ENCODE assay signal across 20 cellular contexts in genomic region chr17:70181866-70182265, GRCh38. TPM values are rescaled to one million over a fixed set of nuclear protein-coding genes. Genes with fewer than 3 reads are reported as not detected.
DNase-seq lines count a peak whose midpoint lies in the region; ATAC-seq and TF ChIP-seq lines count a peak whose summit lies in the region.
"Had no signal": no experiment of that assay in that cellular context is flagged by ENCODE, and none has a peak within 500 bp of the region (broad histone marks: within the 10 kb centered on the region; RNA-seq: fewer than 3 reads in every experiment).

No MANE protein-coding gene starts in this region.

- no peak overlapping the region for H3K4me3 Mint-ChIP-seq in natural killer cell
- H3K4me3 Mint-ChIP-seq: CD8-positive, alpha-beta T cell had no signal

- H3K27ac Mint-ChIP-seq in natural killer cell: no peak overlapping the region
- H3K27ac Mint-ChIP-seq: CD8-positive, alpha-beta T cell had no signal

- H3K9me3 ChIP-seq in SK-N-SH: no peaks in the 10 kb centered on the region
- H3K9me3 ChIP-seq in gastrocnemius medialis: no peaks in the 10 kb centered on the region
- no peaks in the 10 kb centered on the region for H3K9me3 ChIP-seq in tibial nerve
- H3K9me3 ChIP-seq: SJSA1 had no signal

- 0 out of 2 replicates have a peak overlapping the region, but pooled peaks have one; percentile 14 for H3K4me2 ChIP-seq in SK-N-SH

- no peaks in the 10 kb centered on the region for H3K4me1 Mint-ChIP-seq in natural killer cell

- H3K36me3 ChIP-seq in SK-N-SH (replicated peaks in 1 of 2; ENCODE audit: control insufficient read depth in 1 of 2, insufficient read depth in 2 of 2, low read length in 1 of 2): no peaks in the 10 kb centered on the region
- H3K36me3 ChIP-seq in gastrocnemius medialis: no peaks in the 10 kb centered on the region
- H3K36me3 ChIP-seq in tibial nerve: no peaks in the 10 kb centered on the region
- H3K36me3 ChIP-seq: SJSA1 had no signal

- ATAC-seq in SK-N-SH treated with all-trans-retinoic acid at 6 μM for 48 hours: no peak
- ATAC-seq in gastrocnemius medialis: no peak
- no peak for ATAC-seq in natural killer cell
- ATAC-seq: CD8-positive, alpha-beta T cell had no signal

- H3K27me3 Mint-ChIP-seq in natural killer cell (ENCODE audit: low read depth in 2 of 2): peaks cover 0 to 6% of the 10 kb centered on the region in 2 donors

- no peak for DNase-seq in SK-N-SH
- DNase-seq in LHCN-M2 (ENCODE audit: low read depth): peak; percentile 35
- peak; percentile 31 for DNase-seq in fibroblast of mammary gland (ENCODE audit: low read depth)
- no peak for DNase-seq in gastrocnemius medialis
- DNase-seq in natural killer cell: no peak
- no peak for DNase-seq in tibial nerve (ENCODE audit: low spot score in 2 of 2)
- no peak for DNase-seq in HK-2 (ENCODE audit: unreplicated experiment)
- DNase-seq: CD8-positive, alpha-beta T cell; DND-41; GOT3; NCI-H1417 treated with DMSO at 0.1 percent for 48 hours; NCI-H1930; NCI-H2171; NCI-H446 treated with DMSO at 0.1 percent for 48 hours; NCI-H748 treated with DMSO at 0.1 percent for 48 hours; OCI-M1; RPMI8226 had no signal

- no peak overlapping the region for H2AFZ ChIP-seq in SK-N-SH (ENCODE audit: low read depth)

- no peaks in the 10 kb centered on the region for H4K20me1 ChIP-seq in SK-N-SH (ENCODE audit: insufficient read depth)

- no peak overlapping the region for H3K9ac ChIP-seq in SK-N-SH

- TF ChIP-seq EP300 in SK-N-SH (IDR thresholded peaks at IDR 0.05; ENCODE audit: borderline replicate concordance in 1 of 2, low read depth in 1 of 2, low read length in 1 of 2) (no peak), tibial nerve (IDR thresholded peaks at IDR 0.05) (no peak)

- POLR2A ChIA-PET in SK-N-SH (lab: Yijun Ruan, JAX): interaction anchor here (0.7 kb wide), 1 partner anchor 137 kb away, joined by 3 read pairs; no protein-coding TSS in a partner anchor

- H3K4me1 ChIP-seq in SK-N-SH (ENCODE audit: control insufficient read depth in 1 of 2, insufficient read depth in 2 of 2, low read depth in 1 of 2, low read length in 1 of 2) (peaks cover 2 to 11% of the 10 kb centered on the region in 2 experiments; a peak in 1 of 4 replicates), gastrocnemius medialis (peaks cover 85 to 90% of the 10 kb centered on the region in 2 donors), tibial nerve (no peaks in the 10 kb centered on the region)
- H3K4me1 ChIP-seq: SJSA1 had no signal

- no peak for TF ChIP-seq RAD21 in SK-N-SH (IDR thresholded peaks at IDR 0.05; ENCODE audit: low read length)

- intact Hi-C loops in gastrocnemius medialis (cut with DNase I; ENCODE audit: low total_unique reads): loop anchor here (1.0 kb wide), 1 partner anchor 9 kb away; no protein-coding TSS in a partner anchor
- intact Hi-C loops in natural killer cell (cut with micrococcal nuclease): no loop called here

- peaks cover 0 to 2% of the 10 kb centered on the region in 2 donors for H3K9me3 Mint-ChIP-seq in natural killer cell
- H3K9me3 Mint-ChIP-seq: CD8-positive, alpha-beta T cell had no signal

- H3K27ac ChIP-seq in SK-N-SH (ENCODE audit: low read depth in 2 of 2, low read length in 1 of 2): no peak overlapping the region
- peak overlapping the region; percentile 70 to 97 (median 84) for H3K27ac ChIP-seq in gastrocnemius medialis
- H3K27ac ChIP-seq in tibial nerve: no peak overlapping the region
- H3K27ac ChIP-seq: 22Rv1, SJSA1 had no signal

- no peaks in the 10 kb centered on the region for H3K79me2 ChIP-seq in SK-N-SH (ENCODE audit: insufficient read depth)

- CTCF ChIA-PET in SK-N-SH (lab: Yijun Ruan, JAX): interaction anchor here (1.0 to 1.3 kb wide), 2 partner anchors 13 to 371 kb away, joined by 4 to 8 read pairs; no protein-coding TSS in a partner anchor

- H3K27me3 ChIP-seq in SK-N-SH (ENCODE audit: insufficient read depth): no peaks in the 10 kb centered on the region
- no peaks in the 10 kb centered on the region for H3K27me3 ChIP-seq in gastrocnemius medialis
- no peaks in the 10 kb centered on the region for H3K27me3 ChIP-seq in tibial nerve

- H3K4me3 ChIP-seq in SK-N-SH (ENCODE audit: low read depth in 2 of 2, low read length in 1 of 2): no peak overlapping the region
- H3K4me3 ChIP-seq in fibroblast of mammary gland (ENCODE audit: control insufficient read depth, low read depth, low read length): no peak overlapping the region
- H3K4me3 ChIP-seq in gastrocnemius medialis: peak overlapping the region in 1 of 4 donors; percentile 24
- H3K4me3 ChIP-seq in tibial nerve: no peak overlapping the region
- H3K4me3 ChIP-seq: SJSA1 had no signal

- 73% methylated on average over 3 of the region's 3 CpGs for WGBS in SK-N-SH (ENCODE audit: low lambda C conversion rate)
- 87 to 91% methylated on average over 3 of the region's 3 CpGs for WGBS in tibial nerve, 2 donors

- H3K9me2 ChIP-seq in SK-N-SH: no peaks in the 10 kb centered on the region

- peaks cover 6% of the 10 kb centered on the region for H3F3A ChIP-seq in SK-N-SH (replicated peaks; ENCODE audit: insufficient read depth)

- in situ Hi-C loops in gastrocnemius medialis (cut with MboI; ENCODE audit: low sequenced_read_pairs in 4 of 4): no loop called here

- TF ChIP-seq POLR2A in gastrocnemius medialis (IDR thresholded peaks at IDR 0.05) (no peak), tibial nerve (IDR thresholded peaks at IDR 0.05) (no peak)

- H3K36me3 Mint-ChIP-seq in natural killer cell: no peaks in the 10 kb centered on the region
- H3K36me3 Mint-ChIP-seq: CD8-positive, alpha-beta T cell had no signal

- TF ChIP-seq CTCF in SK-N-SH (IDR thresholded peaks at IDR 0.05): no peak
- TF ChIP-seq CTCF in fibroblast of mammary gland (conservative IDR thresholded peaks at IDR 0.05; ENCODE audit: control insufficient read depth, insufficient read depth, low read depth, low read length): no peak
- no peak for TF ChIP-seq CTCF in gastrocnemius medialis (IDR thresholded peaks at IDR 0.05 in 4 of 5, conservative IDR thresholded peaks at IDR 0.05 in 1 of 5)
- TF ChIP-seq CTCF in natural killer cell (IDR thresholded peaks at IDR 0.05): no peak
- TF ChIP-seq CTCF in tibial nerve (IDR thresholded peaks at IDR 0.05): no peak

TF ChIP-seq in SK-N-SH, 30 proteins besides CTCF, POLR2A, EP300 and RAD21:
- TF ChIP-seq GABPA (IDR thresholded peaks at IDR 0.05; ENCODE audit: low read depth): no peak
- 0 out of 2 replicates have a peak, but pooled peaks have one; percentile 7 for TF ChIP-seq FOSL2 (IDR thresholded peaks at IDR 0.05; ENCODE audit: borderline replicate concordance, low read depth)

TF ChIP-seq in SK-N-SH treated with all-trans-retinoic acid at 6 μM for 48 hours, 23 proteins besides CTCF, POLR2A, EP300 and RAD21 (continues in another document):
- TF ChIP-seq, protein P1, sequence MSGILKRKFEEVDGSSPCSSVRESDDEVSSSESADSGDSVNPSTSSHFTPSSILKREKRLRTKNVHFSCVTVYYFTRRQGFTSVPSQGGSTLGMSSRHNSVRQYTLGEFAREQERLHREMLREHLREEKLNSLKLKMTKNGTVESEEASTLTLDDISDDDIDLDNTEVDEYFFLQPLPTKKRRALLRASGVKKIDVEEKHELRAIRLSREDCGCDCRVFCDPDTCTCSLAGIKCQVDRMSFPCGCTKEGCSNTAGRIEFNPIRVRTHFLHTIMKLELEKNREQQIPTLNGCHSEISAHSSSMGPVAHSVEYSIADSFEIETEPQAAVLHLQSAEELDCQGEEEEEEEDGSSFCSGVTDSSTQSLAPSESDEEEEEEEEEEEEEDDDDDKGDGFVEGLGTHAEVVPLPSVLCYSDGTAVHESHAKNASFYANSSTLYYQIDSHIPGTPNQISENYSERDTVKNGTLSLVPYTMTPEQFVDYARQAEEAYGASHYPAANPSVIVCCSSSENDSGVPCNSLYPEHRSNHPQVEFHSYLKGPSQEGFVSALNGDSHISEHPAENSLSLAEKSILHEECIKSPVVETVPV (CRISPR knock-in tag; IDR thresholded peaks at IDR 0.05): no peak
- no peak for TF ChIP-seq RARB (CRISPR knock-in tag; IDR thresholded peaks at IDR 0.05)
- TF ChIP-seq, protein P2, sequence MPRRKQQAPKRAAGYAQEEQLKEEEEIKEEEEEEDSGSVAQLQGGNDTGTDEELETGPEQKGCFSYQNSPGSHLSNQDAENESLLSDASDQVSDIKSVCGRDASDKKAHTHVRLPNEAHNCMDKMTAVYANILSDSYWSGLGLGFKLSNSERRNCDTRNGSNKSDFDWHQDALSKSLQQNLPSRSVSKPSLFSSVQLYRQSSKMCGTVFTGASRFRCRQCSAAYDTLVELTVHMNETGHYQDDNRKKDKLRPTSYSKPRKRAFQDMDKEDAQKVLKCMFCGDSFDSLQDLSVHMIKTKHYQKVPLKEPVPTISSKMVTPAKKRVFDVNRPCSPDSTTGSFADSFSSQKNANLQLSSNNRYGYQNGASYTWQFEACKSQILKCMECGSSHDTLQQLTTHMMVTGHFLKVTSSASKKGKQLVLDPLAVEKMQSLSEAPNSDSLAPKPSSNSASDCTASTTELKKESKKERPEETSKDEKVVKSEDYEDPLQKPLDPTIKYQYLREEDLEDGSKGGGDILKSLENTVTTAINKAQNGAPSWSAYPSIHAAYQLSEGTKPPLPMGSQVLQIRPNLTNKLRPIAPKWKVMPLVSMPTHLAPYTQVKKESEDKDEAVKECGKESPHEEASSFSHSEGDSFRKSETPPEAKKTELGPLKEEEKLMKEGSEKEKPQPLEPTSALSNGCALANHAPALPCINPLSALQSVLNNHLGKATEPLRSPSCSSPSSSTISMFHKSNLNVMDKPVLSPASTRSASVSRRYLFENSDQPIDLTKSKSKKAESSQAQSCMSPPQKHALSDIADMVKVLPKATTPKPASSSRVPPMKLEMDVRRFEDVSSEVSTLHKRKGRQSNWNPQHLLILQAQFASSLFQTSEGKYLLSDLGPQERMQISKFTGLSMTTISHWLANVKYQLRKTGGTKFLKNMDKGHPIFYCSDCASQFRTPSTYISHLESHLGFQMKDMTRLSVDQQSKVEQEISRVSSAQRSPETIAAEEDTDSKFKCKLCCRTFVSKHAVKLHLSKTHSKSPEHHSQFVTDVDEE (CRISPR knock-in tag; IDR thresholded peaks at IDR 0.05): no peak

RNA-seq across cellular contexts. Expression of gene KCNJ2, which starts 12.5 kb away (rescaled TPM):
- 0.18 and 0.21 TPM in 2 replicates for polyA plus RNA-seq in SK-N-SH (2012; rRNA removed)
- 0.20 and 0.22 TPM in 2 replicates for polyA plus RNA-seq in SK-N-SH (2012; cell fraction: cytosol; rRNA removed)
- 0.08 and 0.25 TPM in 2 replicates for polyA plus RNA-seq in SK-N-SH (2012; cell fraction: nucleus; rRNA removed)
- 2.6 and 3.6 TPM in 2 replicates for total RNA-seq in LHCN-M2 (2014; rRNA removed)
- polyA plus RNA-seq in LHCN-M2 (2012): 0.78 TPM
- 10 to 100 TPM in 2 of 4 donors, 1 to 10 TPM in 2; 7.3 to 18.9 (median 10.6) TPM for total RNA-seq in gastrocnemius medialis
- total RNA-seq in natural killer cell: 1 to 10 TPM in 1 of 3 donors, under 1 TPM in 1, not detected in 1; 0.14 to 2.5 TPM
- total RNA-seq in tibial nerve: 10 to 100 TPM in 1 of 4 donors, 1 to 10 TPM in 3; 2.7 to 18.0 (median 6.7) TPM
- total RNA-seq: CD8-positive, alpha-beta T cell had no signal

Comparison
In these comparisons a context has a peak if more than half of its experiments do, and no peak if none do; other contexts are left out.
1. DNase-seq: peak in LHCN-M2 (single experiment) and fibroblast of mammary gland (single experiment); none in SK-N-SH (single experiment), gastrocnemius medialis (0 of 2), natural killer cell (single experiment), tibial nerve (0 of 2) and HK-2 (single experiment).
2. H3K27ac ChIP-seq: peak in gastrocnemius medialis (4 of 4); none in SK-N-SH (0 of 2) and tibial nerve (0 of 4).